Comparison of ENCODE assay signal across 1 cellular context in the genomic region with DNA sequence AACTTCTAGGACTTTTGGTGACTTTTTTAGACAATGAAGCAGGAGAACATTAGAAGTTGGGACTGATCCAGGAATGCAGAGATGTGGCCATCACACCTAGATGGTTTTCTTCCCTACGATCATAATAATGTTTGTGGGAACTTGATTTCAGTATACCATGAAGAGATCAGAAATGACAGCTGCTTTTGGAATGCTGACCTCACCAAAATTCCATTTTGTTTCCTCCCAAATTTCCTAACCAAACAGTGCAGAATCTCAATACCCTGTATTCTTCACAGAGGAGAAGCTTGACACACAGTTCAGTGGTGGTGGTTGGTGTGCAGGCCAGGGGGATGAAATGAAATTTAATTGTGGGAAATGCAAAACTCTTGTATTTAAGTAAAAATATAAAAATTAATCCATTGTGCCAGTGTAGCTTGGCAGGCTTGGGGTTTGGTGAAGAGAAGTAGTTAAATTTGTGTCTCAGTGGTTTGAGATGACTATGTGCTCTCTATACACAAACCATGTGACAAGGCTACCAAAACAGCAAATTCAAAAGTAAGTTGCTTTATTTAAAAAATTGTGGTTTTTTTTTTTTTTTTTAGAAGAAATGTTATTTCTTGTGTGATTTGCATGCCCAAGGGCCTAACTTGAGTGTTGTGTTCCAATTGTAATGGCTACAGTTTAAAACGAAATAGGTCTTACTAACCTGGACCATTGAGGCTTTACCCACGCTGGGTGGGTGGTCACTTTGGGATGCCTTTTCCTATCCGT.
TF ChIP-seq lines count a peak whose summit lies in the region.

No MANE protein-coding gene starts in this region.

TF ChIP-seq in SK-N-SH, 30 proteins besides CTCF, POLR2A, EP300 and RAD21 (continued from another document):
- TF ChIP-seq, protein P1, sequence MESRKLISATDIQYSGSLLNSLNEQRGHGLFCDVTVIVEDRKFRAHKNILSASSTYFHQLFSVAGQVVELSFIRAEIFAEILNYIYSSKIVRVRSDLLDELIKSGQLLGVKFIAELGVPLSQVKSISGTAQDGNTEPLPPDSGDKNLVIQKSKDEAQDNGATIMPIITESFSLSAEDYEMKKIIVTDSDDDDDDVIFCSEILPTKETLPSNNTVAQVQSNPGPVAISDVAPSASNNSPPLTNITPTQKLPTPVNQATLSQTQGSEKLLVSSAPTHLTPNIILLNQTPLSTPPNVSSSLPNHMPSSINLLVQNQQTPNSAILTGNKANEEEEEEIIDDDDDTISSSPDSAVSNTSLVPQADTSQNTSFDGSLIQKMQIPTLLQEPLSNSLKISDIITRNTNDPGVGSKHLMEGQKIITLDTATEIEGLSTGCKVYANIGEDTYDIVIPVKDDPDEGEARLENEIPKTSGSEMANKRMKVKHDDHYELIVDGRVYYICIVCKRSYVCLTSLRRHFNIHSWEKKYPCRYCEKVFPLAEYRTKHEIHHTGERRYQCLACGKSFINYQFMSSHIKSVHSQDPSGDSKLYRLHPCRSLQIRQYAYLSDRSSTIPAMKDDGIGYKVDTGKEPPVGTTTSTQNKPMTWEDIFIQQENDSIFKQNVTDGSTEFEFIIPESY (IDR thresholded peaks at IDR 0.05; ENCODE audit: borderline replicate concordance, low read depth) = no peak
- TF ChIP-seq TAF1 (IDR thresholded peaks at IDR 0.05; ENCODE audit: borderline replicate concordance, low read depth, low read length) (no peak), ELF1 (IDR thresholded peaks at IDR 0.05) (no peak), GATA2 (CRISPR knock-in tag; IDR thresholded peaks at IDR 0.05) (no peak), RCOR1 (IDR thresholded peaks at IDR 0.05; ENCODE audit: low read length) (no peak), FOXM1 (IDR thresholded peaks at IDR 0.05; ENCODE audit: low read depth) (no peak), JUND (IDR thresholded peaks at IDR 0.05) (no peak), MXI1 (IDR thresholded peaks at IDR 0.05; ENCODE audit: low read depth, low read length) (no peak), NFIC (IDR thresholded peaks at IDR 0.05; ENCODE audit: borderline replicate concordance) (no peak), RFX5 (IDR thresholded peaks at IDR 0.05; ENCODE audit: low read length) (no peak)
